Comparison of ENCODE assay signal across 1 cellular context in genomic region chr17:57574040-57574513, GRCh38.
TF ChIP-seq lines count a peak whose summit lies in the region.

No MANE protein-coding gene starts in this region.

TF ChIP-seq in GM23338, 12 proteins besides CTCF, POLR2A, EP300 and RAD21 (continued from another document):
- no peak for TF ChIP-seq ZNF462 (CRISPR knock-in tag; IDR thresholded peaks at IDR 0.05)
- TF ChIP-seq JUNB (IDR thresholded peaks at IDR 0.05; ENCODE audit: unreplicated experiment), result no peak
- no peak for TF ChIP-seq NANOG (IDR thresholded peaks at IDR 0.05; ENCODE audit: borderline replicate concordance)
- no peak for TF ChIP-seq ZNF331 (CRISPR knock-in tag; IDR thresholded peaks at IDR 0.05; ENCODE audit: low read depth)
- TF ChIP-seq ZNF114 (CRISPR knock-in tag; IDR thresholded peaks at IDR 0.05), result no peak
- TF ChIP-seq EZH2phosphoT487 (IDR thresholded peaks at IDR 0.05; ENCODE audit: unreplicated experiment), result no peak
- TF ChIP-seq, protein P1, sequence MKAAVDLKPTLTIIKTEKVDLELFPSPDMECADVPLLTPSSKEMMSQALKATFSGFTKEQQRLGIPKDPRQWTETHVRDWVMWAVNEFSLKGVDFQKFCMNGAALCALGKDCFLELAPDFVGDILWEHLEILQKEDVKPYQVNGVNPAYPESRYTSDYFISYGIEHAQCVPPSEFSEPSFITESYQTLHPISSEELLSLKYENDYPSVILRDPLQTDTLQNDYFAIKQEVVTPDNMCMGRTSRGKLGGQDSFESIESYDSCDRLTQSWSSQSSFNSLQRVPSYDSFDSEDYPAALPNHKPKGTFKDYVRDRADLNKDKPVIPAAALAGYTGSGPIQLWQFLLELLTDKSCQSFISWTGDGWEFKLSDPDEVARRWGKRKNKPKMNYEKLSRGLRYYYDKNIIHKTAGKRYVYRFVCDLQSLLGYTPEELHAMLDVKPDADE (IDR thresholded peaks at IDR 0.05), result no peak
- no peak for TF ChIP-seq EZH2 (IDR thresholded peaks at IDR 0.05; ENCODE audit: low read depth, unreplicated experiment)
